15 cellular contexts compared by ENCODE assay signal in genomic region chr17:19250421-19251141, GRCh38. TPM values are rescaled to one million over a fixed set of nuclear protein-coding genes. Genes with fewer than 3 reads are reported as not detected.
DNase-seq lines count a peak whose midpoint lies in the region; FAIRE-seq and TF ChIP-seq lines count a peak whose summit lies in the region.
"Had no signal": no experiment of that assay in that cellular context is flagged by ENCODE, and none has a peak within 500 bp of the region (broad histone marks: within the 10 kb centered on the region; RNA-seq: fewer than 3 reads in every experiment).

No MANE protein-coding gene starts in this region.

- no peaks in the 10 kb centered on the region for H3K27me3 Mint-ChIP-seq in HFFc6 (ENCODE audit: insufficient read depth)
- H3K27me3 Mint-ChIP-seq in endothelial cell (ENCODE audit: unreplicated experiment), result peaks cover 8% of the 10 kb centered on the region

- peak overlapping the region; percentile 95 for H3K27ac ChIP-seq in caudate nucleus (ENCODE audit: low read depth, low read length)
- H3K27ac ChIP-seq in skin epidermis, result peak overlapping the region in 12 of 21 experiments; percentile 11 to 76 (median 63)

- DNase-seq in HFFc6 (no peak), caudate nucleus (lab: John Stamatoyannopoulos, UW) (peak in 56 of 61 donors; percentile 29 to 91 (median 73)), endothelial cell (ENCODE audit: low spot score) (no peak), RCC 7860 (ENCODE audit: low spot score) (no peak), KBM-7 (no peak)
- DNase-seq in activated T-cell treated with anti-CD3 and anti-CD28 coated beads, Interleukin-2, amount 50 U/mL, for 1 hour, result no peak
- DNase-seq: activated CD4-positive, alpha-beta T cell treated with anti-CD3 and anti-CD28 coated beads for 1 hour; NCI-H510A had no signal

- peak; percentile 95 for FAIRE-seq in islet of Langerhans (lab: Jason Lieb, UNC)
- no peak for FAIRE-seq in RCC 7860 (lab: Jason Lieb, UNC)
- FAIRE-seq: K562 had no signal

- TF ChIP-seq CTCF in HFFc6 (IDR thresholded peaks at IDR 0.05) (no peak), endothelial cell (IDR thresholded peaks at IDR 0.05; ENCODE audit: unreplicated experiment) (no peak)

- H3K4me3 Mint-ChIP-seq in HFFc6 (no peak overlapping the region), endothelial cell (ENCODE audit: unreplicated experiment) (no peak overlapping the region)
- H3K4me3 Mint-ChIP-seq: activated T-helper 17 cell treated with anti-CD3 and anti-CD28 coated beads, Interleukin-2, amount 50 U/mL, for 72 hours; natural killer cell treated with Interleukin-12 subunit alpha and Interleukin-12 subunit beta and Interleukin-15 and Interleukin-18, amount 100 ng/mL, for 72 hours; stimulated activated naive CD8-positive, alpha-beta T cell treated with anti-CD3 and anti-CD28 coated beads, Interleukin-15, Interleukin-2, amounts not matched to agents 100 ng/mL and 50 ng/mL, for 24 hours had no signal

- H3K36me3 Mint-ChIP-seq in HFFc6 (ENCODE audit: low read depth) (peaks cover 5% of the 10 kb centered on the region; the same call in 1 of the 2 replicates), endothelial cell (ENCODE audit: low read depth, unreplicated experiment) (peaks cover 9% of the 10 kb centered on the region)
- H3K36me3 Mint-ChIP-seq: CD14-positive monocyte; natural killer cell treated with Interleukin-12 subunit alpha and Interleukin-12 subunit beta and Interleukin-15 and Interleukin-18, amount 100 ng/mL, for 72 hours had no signal

- H3K27ac Mint-ChIP-seq in HFFc6 (peak overlapping the region; percentile 29; the same call in 1 of the 2 replicates), endothelial cell (ENCODE audit: unreplicated experiment) (no peak overlapping the region)
- H3K27ac Mint-ChIP-seq: activated T-helper 17 cell treated with anti-CD3 and anti-CD28 coated beads, Interleukin-2, amount 50 U/mL, for 72 hours; CD14-positive monocyte; natural killer cell treated with Interleukin-12 subunit alpha and Interleukin-12 subunit beta and Interleukin-15 and Interleukin-18, amount 100 ng/mL, for 72 hours; stimulated activated naive CD8-positive, alpha-beta T cell treated with anti-CD3 and anti-CD28 coated beads, Interleukin-15, Interleukin-2, amounts not matched to agents 100 ng/mL and 50 ng/mL, for 24 hours had no signal

- no peak overlapping the region for H3K4me3 ChIP-seq in skin epidermis
- H3K4me3 ChIP-seq: K562 had no signal

- in situ Hi-C loops in KBM-7 (cut with MboI; ENCODE audit: low pct_unique_long_range_greater_than_20kb, low sequenced_read_pairs), result no loop called here

- peaks cover 45% of the 10 kb centered on the region for H3K4me1 Mint-ChIP-seq in HFFc6 (ENCODE audit: low read depth)
- H3K4me1 Mint-ChIP-seq in endothelial cell (ENCODE audit: unreplicated experiment), result peaks cover 45% of the 10 kb centered on the region
- H3K4me1 Mint-ChIP-seq: CD14-positive monocyte had no signal

- H3K9me3 Mint-ChIP-seq in HFFc6 (no peaks in the 10 kb centered on the region), endothelial cell (ENCODE audit: unreplicated experiment) (no peaks in the 10 kb centered on the region)
- H3K9me3 Mint-ChIP-seq: activated T-helper 17 cell treated with anti-CD3 and anti-CD28 coated beads, Interleukin-2, amount 50 U/mL, for 72 hours; natural killer cell treated with Interleukin-12 subunit alpha and Interleukin-12 subunit beta and Interleukin-15 and Interleukin-18, amount 100 ng/mL, for 72 hours; stimulated activated naive CD8-positive, alpha-beta T cell treated with anti-CD3 and anti-CD28 coated beads, Interleukin-15, Interleukin-2, amounts not matched to agents 100 ng/mL and 50 ng/mL, for 24 hours had no signal

RNA-seq across cellular contexts. Expression of gene EPN2, which starts 13.4 kb away (rescaled TPM):
- total RNA-seq in HFFc6 (2021; fragmentation: NEBNext Ultra II Directional; extraction: Animal tissue kit (Norgen Biotek cat#: 25700)), result 10 to 100 TPM; 40.1 to 47.4 (median 42.7) TPM
- total RNA-seq in endothelial cell (ENCODE audit: unreplicated experiment), result 74.5 TPM

Comparison
In these comparisons a context has a peak if more than half of its experiments do, and no peak if none do; other contexts are left out.
1. DNase-seq: peak in caudate nucleus (56 of 61); none in HFFc6 (single experiment), endothelial cell (single experiment), activated T-cell treated with anti-CD3 and anti-CD28 coated beads, Interleukin-2, amount 50 U/mL, for 1 hour (single experiment), RCC 7860 (single experiment) and KBM-7 (single experiment).